Comparison of ENCODE assay signal across 8 cellular contexts in genomic region chr14:103522649-103523582, GRCh38. TPM values are rescaled to one million over a fixed set of nuclear protein-coding genes. Genes with fewer than 3 reads are reported as not detected.
DNase-seq lines count a peak whose midpoint lies in the region; ATAC-seq and TF ChIP-seq lines count a peak whose summit lies in the region.

Gene CKB (minus strand): TSS chr14:103522830. CDS start chr14:103522493, 337 bp downstream.

- H2BK5ac ChIP-seq in H9 (ENCODE audit: insufficient read length, low read length): no peak within 1 kb of the TSS

- peak within 1 kb of the TSS; percentile 27 for H3K4me3 ChIP-seq in brain microvascular endothelial cell (ENCODE audit: low read depth, low read length)
- H3K4me3 ChIP-seq in iPS-18c (ENCODE audit: insufficient read depth, low read depth, low read length): peak within 1 kb of the TSS; percentile 85
- peak within 1 kb of the TSS; percentile 64 to 85 (median 78) for H3K4me3 ChIP-seq in sigmoid colon

- peaks cover 12% of the 10 kb centered on the region for H3K23me2 ChIP-seq in H9 (ENCODE audit: insufficient read length, low read depth, low read length, poor library complexity, severe bottlenecking)

- peak; percentile 83 for DNase-seq in Ammon's horn (ENCODE audit: low spot score)
- DNase-seq in H9: peak; percentile 75
- DNase-seq in NCI-H748 (lab: John Stamatoyannopoulos, UW; ENCODE audit: unreplicated experiment): peak; percentile 93
- peak; percentile 22 for DNase-seq in brain microvascular endothelial cell
- peak; percentile 93 for DNase-seq in sigmoid colon
- DNase-seq in activated CD4-positive, CD25-positive, alpha-beta regulatory T cell treated with anti-CD3 and anti-CD28 coated beads, Interleukin-2, amount 50 U/mL, for 72 hours: no peak

- H2AFZ ChIP-seq in H9 (ENCODE audit: low read length): no peak within 1 kb of the TSS

- H3T11ph ChIP-seq in H9 (ENCODE audit: low read length): no peak within 1 kb of the TSS

- no peak within 1 kb of the TSS for H3K27ac Mint-ChIP-seq in H9

- peak; percentile 26 to 37 for TF ChIP-seq POLR2A in sigmoid colon (IDR thresholded peaks at IDR 0.05)

- H3K4me1 ChIP-seq in H9 (ENCODE audit: insufficient read depth, low read length) (no peaks in the 10 kb centered on the region), sigmoid colon (peaks cover 0 to 77% (median 68%) of the 10 kb centered on the region in 4 donors)

- no peak for TF ChIP-seq CTCF in H9 (conservative IDR thresholded peaks at IDR 0.05)
- TF ChIP-seq CTCF in brain microvascular endothelial cell (IDR thresholded peaks at IDR 0.05; ENCODE audit: low read depth, low read length, missing control alignments): no peak
- TF ChIP-seq CTCF in sigmoid colon (IDR thresholded peaks at IDR 0.05): no peak

- no peaks in the 10 kb centered on the region for H3K79me2 ChIP-seq in H9 (ENCODE audit: insufficient read depth, low read length)

- no peak within 1 kb of the TSS for H2AK5ac ChIP-seq in H9 (ENCODE audit: insufficient read length, low read length)

- H3K36me3 ChIP-seq in brain microvascular endothelial cell (replicated peaks): no peaks in the 10 kb centered on the region
- H3K36me3 ChIP-seq in sigmoid colon: peaks cover 5 to 12% (median 11%) of the 10 kb centered on the region in 4 donors

- peak within 1 kb of the TSS; percentile 44 for H3K9ac ChIP-seq in H9 (ENCODE audit: extremely low read depth, insufficient read length, low read length)

- H3K27me3 ChIP-seq in H9 (ENCODE audit: insufficient read depth, low read length) (peaks cover 7% of the 10 kb centered on the region; the same call in 1 of the 2 replicates), brain microvascular endothelial cell (replicated peaks) (peaks cover 11% of the 10 kb centered on the region), sigmoid colon (no peaks in the 10 kb centered on the region)

- in situ Hi-C loops in brain microvascular endothelial cell (cut with HindIII; ENCODE audit: low pct_ligation_motif_present, low sequenced_read_pairs): no loop called here

- peak within 1 kb of the TSS; percentile 62 for H3K4me2 ChIP-seq in H9 (ENCODE audit: insufficient read depth, insufficient read length, low read length)

- no peak within 1 kb of the TSS for H3K23ac ChIP-seq in H9 (ENCODE audit: insufficient read length, low read depth, low read length)

- H4K5ac ChIP-seq in H9 (ENCODE audit: insufficient read length, low read depth, low read length): no peak within 1 kb of the TSS

- H3K4me3 Mint-ChIP-seq in H9: peak within 1 kb of the TSS; percentile 79 to 86

- WGBS in H9 (ENCODE audit: extremely low coverage, insufficient read length, low lambda C conversion rate): no CpG with 5 or more reads among the region's 107 CpGs
- WGBS in sigmoid colon, 2 donors: 5 to 6% methylated on average over 107 of the region's 107 CpGs

- H2BK20ac ChIP-seq in H9 (ENCODE audit: low read depth, low read length, poor library complexity, severe bottlenecking): no peak within 1 kb of the TSS

- no peak within 1 kb of the TSS for H3K27ac ChIP-seq in H9 (ENCODE audit: insufficient read length, low read depth, low read length)
- H3K27ac ChIP-seq in brain microvascular endothelial cell: no peak within 1 kb of the TSS
- H3K27ac ChIP-seq in sigmoid colon: peak within 1 kb of the TSS; percentile 86 to 98 (median 93)

- no peak within 1 kb of the TSS for H2BK15ac ChIP-seq in H9 (ENCODE audit: low read depth, low read length)

- no peak within 1 kb of the TSS for H2BK12ac ChIP-seq in H9 (ENCODE audit: insufficient read length, low read depth, low read length)

- H3K27me3 Mint-ChIP-seq in H9 (ENCODE audit: low read depth): peaks cover 33% of the 10 kb centered on the region

- peaks cover 4 to 5% of the 10 kb centered on the region in 2 experiments; a peak in 3 of 5 replicates for H3K9me3 Mint-ChIP-seq in H9

- H3K79me1 ChIP-seq in H9 (ENCODE audit: insufficient read depth, low read depth, low read length, poor library complexity, severe bottlenecking): no peaks in the 10 kb centered on the region

- H4K8ac ChIP-seq in H9 (replicated peaks; ENCODE audit: insufficient read length, low read depth, low read length): no peak within 1 kb of the TSS

- intact Hi-C loops in sigmoid colon (cut with DNase I): no loop called here

- H3K4me1 Mint-ChIP-seq in H9: peaks cover 17 to 44% of the 10 kb centered on the region in 2 experiments

- H3K18ac ChIP-seq in H9 (ENCODE audit: insufficient read length, low read depth, low read length): peak within 1 kb of the TSS; percentile 78

- no peak within 1 kb of the TSS for H4K91ac ChIP-seq in H9 (ENCODE audit: insufficient read length, low read depth, low read length)

- no peak within 1 kb of the TSS for H3K4ac ChIP-seq in H9 (ENCODE audit: low read depth, low read length)

- H4K20me1 ChIP-seq in H9 (ENCODE audit: control insufficient read depth, insufficient read depth, insufficient read length): peaks cover 3% of the 10 kb centered on the region

- H3K9me3 ChIP-seq in H9 (ENCODE audit: control insufficient read depth, low read depth, low read length) (no peaks in the 10 kb centered on the region), iPS-18c (ENCODE audit: control insufficient read depth, insufficient read depth, low read length) (peaks cover 2% of the 10 kb centered on the region), sigmoid colon (no peaks in the 10 kb centered on the region)

- peaks cover 10 to 15% (median 13%) of the 10 kb centered on the region in 3 experiments for H3K36me3 Mint-ChIP-seq in H9 (ENCODE audit: insufficient read depth in 1 of 3, low read depth in 3 of 3)

- peak within 1 kb of the TSS; percentile 87 for H3K14ac ChIP-seq in H9 (ENCODE audit: insufficient read depth, low read length)

- no peak within 1 kb of the TSS for H3K56ac ChIP-seq in H9 (ENCODE audit: insufficient read length, low read depth, low read length)

- no peak for TF ChIP-seq EP300 in sigmoid colon (IDR thresholded peaks at IDR 0.05)

- ATAC-seq in GM18502 (IDR thresholded peaks at IDR 0.05; ENCODE audit: poor library complexity, unreplicated experiment): no peak

- H2BK120ac ChIP-seq in H9 (ENCODE audit: low read depth, low read length, poor library complexity, severe bottlenecking): no peak within 1 kb of the TSS

RNA-seq across cellular contexts. Expression of gene CKB, which starts in this region (rescaled TPM):
- total RNA-seq in H9 (2021) (517 and 546 TPM in 2 replicates), sigmoid colon (1,000 to 10,000 TPM; 1,303 to 1,696 (median 1,494) TPM)
- 1,000 to 10,000 TPM in 2 of 3 donors, 100 to 1,000 TPM in 1; 905 to 2,176 (median 1,086) TPM for polyA plus RNA-seq in sigmoid colon

Comparison
In these comparisons a context has a peak if more than half of its experiments do, and no peak if none do; other contexts are left out.
1. H3K27ac ChIP-seq: peak in sigmoid colon (4 of 4); none in H9 (single experiment) and brain microvascular endothelial cell (single experiment).
2. H3K4me3 ChIP-seq: peak in every context shown above with its lines; median percentile 85 in iPS-18c; 78 in sigmoid colon; 27 in brain microvascular endothelial cell.